ENCODE assay signal across 12 cellular contexts in the genomic region with DNA sequence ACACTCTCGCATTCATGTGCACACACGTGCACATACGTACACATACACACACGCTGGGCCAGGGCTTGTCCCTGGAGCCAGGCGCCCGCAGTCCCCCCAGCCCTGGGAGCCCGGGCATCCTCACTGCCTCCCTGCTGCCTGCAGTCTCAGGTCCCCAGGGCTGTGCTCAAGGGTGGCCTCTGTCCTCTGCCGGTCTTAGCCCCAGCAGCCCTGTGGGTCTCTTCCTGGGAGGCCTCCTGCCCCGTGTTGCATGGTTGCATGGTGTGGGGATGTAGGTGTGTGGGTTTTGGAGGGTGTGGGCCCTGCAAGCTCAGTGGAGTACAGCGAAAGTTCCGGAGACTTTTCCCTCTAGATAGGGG.
A peak's percentile ranks its signal among the peaks of the same experiment; 100 is the strongest.
DNase-seq lines count a peak whose midpoint lies in the region; ATAC-seq, FAIRE-seq and TF ChIP-seq lines count a peak whose summit lies in the region.
"Had no signal": no experiment of that assay in that cellular context is flagged by ENCODE, and none has a peak within 500 bp of the region (broad histone marks: within the 10 kb centered on the region; RNA-seq: fewer than 3 reads in every experiment).

No MANE protein-coding gene starts in this region.

- H3K9me3 ChIP-seq in PC-9 (ENCODE audit: insufficient read depth, low read depth) (no peaks in the 10 kb centered on the region), endothelial cell of umbilical vein (replicated peaks; ENCODE audit: control insufficient read depth, insufficient read depth, low read length) (no peaks in the 10 kb centered on the region)
- H3K9me3 ChIP-seq: gastrocnemius medialis, pancreas had no signal

- CTCF ChIA-PET in PC-9 (lab: Charles Lee) = no interaction called here
- CTCF ChIA-PET in endothelial cell of umbilical vein (lab: Charles Lee) = no interaction called here

- no peaks in the 10 kb centered on the region for H3K36me3 Mint-ChIP-seq in activated T-cell treated with anti-CD3 and anti-CD28 coated beads, Interleukin-2, amount 50 U/mL, for 24 hours (ENCODE audit: low read depth)
- no peaks in the 10 kb centered on the region for H3K36me3 Mint-ChIP-seq in stimulated activated memory B cell treated with anti-CD40 and anti-IgM and Interleukin-4, amounts not matched to agents 10 μg/mL and 1 μg/mL and 100 μg/mL, for 72 hours

- H3K9me2 ChIP-seq in PC-9 (ENCODE audit: insufficient read depth) = no peaks in the 10 kb centered on the region

- no peak for ATAC-seq in stimulated activated memory B cell treated with anti-CD40 and anti-IgM and Interleukin-4, amounts not matched to agents 10 μg/mL and 1 μg/mL and 100 μg/mL, for 72 hours
- ATAC-seq in HG03108 (IDR thresholded peaks at IDR 0.05; ENCODE audit: unreplicated experiment) (no peak), HG03159 (IDR thresholded peaks at IDR 0.05; ENCODE audit: unreplicated experiment) (no peak)

- H4K20me1 ChIP-seq in PC-9 (ENCODE audit: insufficient read depth) (no peaks in the 10 kb centered on the region), endothelial cell of umbilical vein (replicated peaks; ENCODE audit: control insufficient read depth, extremely low read depth, insufficient read depth, low read length) (no peaks in the 10 kb centered on the region)

- no peaks in the 10 kb centered on the region; the same call in 1 of the 2 replicates for H3F3A ChIP-seq in PC-9 (ENCODE audit: insufficient read depth, low read depth)

- H3K4me3 ChIP-seq in PC-9 (no peak overlapping the region), endothelial cell of umbilical vein (replicated peaks in 1 of 3; ENCODE audit: insufficient read depth in 1 of 3, low read depth in 1 of 3, low read length in 3 of 3) (no peak overlapping the region)

- H3K27me3 ChIP-seq in PC-9 (ENCODE audit: insufficient read depth, low read depth) (no peaks in the 10 kb centered on the region), endothelial cell of umbilical vein (ENCODE audit: control insufficient read depth in 2 of 2, insufficient read depth in 2 of 2, low read length in 2 of 2) (no peaks in the 10 kb centered on the region)
- H3K27me3 ChIP-seq: gastrocnemius medialis, pancreas had no signal

- TF ChIP-seq POLR2A in endothelial cell of umbilical vein (IDR thresholded peaks at IDR 0.05; ENCODE audit: low read depth, low read length) = no peak

- no TSS peak for BruUV-seq in PC-9 (replicated peaks; lab: Mats Ljungman, UMichigan)
- BruUV-seq in endothelial cell of umbilical vein (replicated peaks; lab: Mats Ljungman, UMichigan) = no TSS peak

- peak overlapping the region; percentile 86 for H3K4me2 ChIP-seq in PC-9
- no peak overlapping the region for H3K4me2 ChIP-seq in endothelial cell of umbilical vein (ENCODE audit: insufficient read depth, low read length)

- H3K4me1 ChIP-seq in PC-9 (replicated peaks; ENCODE audit: insufficient read depth) = peaks cover 22% of the 10 kb centered on the region
- peaks cover 14% of the 10 kb centered on the region for H3K4me1 ChIP-seq in endothelial cell of umbilical vein (ENCODE audit: control insufficient read depth, extremely low read depth, insufficient read depth, low read length)

- peak overlapping the region; percentile 81 for H3K4me3 Mint-ChIP-seq in activated T-cell treated with anti-CD3 and anti-CD28 coated beads, Interleukin-2, amount 50 U/mL, for 24 hours
- peak overlapping the region; percentile 82 for H3K4me3 Mint-ChIP-seq in stimulated activated memory B cell treated with anti-CD40 and anti-IgM and Interleukin-4, amounts not matched to agents 10 μg/mL and 1 μg/mL and 100 μg/mL, for 72 hours

- H3K27me3 Mint-ChIP-seq in activated T-cell treated with anti-CD3 and anti-CD28 coated beads, Interleukin-2, amount 50 U/mL, for 24 hours = peaks cover 2% of the 10 kb centered on the region
- H3K27me3 Mint-ChIP-seq in stimulated activated memory B cell treated with anti-CD40 and anti-IgM and Interleukin-4, amounts not matched to agents 10 μg/mL and 1 μg/mL and 100 μg/mL, for 72 hours = no peaks in the 10 kb centered on the region

- H3K27ac Mint-ChIP-seq in activated T-cell treated with anti-CD3 and anti-CD28 coated beads, Interleukin-2, amount 50 U/mL, for 24 hours = peak overlapping the region; percentile 89
- peak overlapping the region; percentile 55 for H3K27ac Mint-ChIP-seq in stimulated activated memory B cell treated with anti-CD40 and anti-IgM and Interleukin-4, amounts not matched to agents 10 μg/mL and 1 μg/mL and 100 μg/mL, for 72 hours

- intact Hi-C loops in PC-9 (cut with micrococcal nuclease; ENCODE audit: unreplicated experiment) (loop anchor here (1.0 kb wide), 1 partner anchor 23 kb away; no protein-coding TSS in a partner anchor), endothelial cell of umbilical vein (cut with micrococcal nuclease) (no loop called here)

- dilution Hi-C loops in endothelial cell of umbilical vein (cut with MboI; ENCODE audit: extremely low pct_ligation_motif_present, low sequenced_read_pairs) = no loop called here

- H3K9me3 Mint-ChIP-seq in activated T-cell treated with anti-CD3 and anti-CD28 coated beads, Interleukin-2, amount 50 U/mL, for 24 hours = no peaks in the 10 kb centered on the region
- peaks cover 3% of the 10 kb centered on the region for H3K9me3 Mint-ChIP-seq in stimulated activated memory B cell treated with anti-CD40 and anti-IgM and Interleukin-4, amounts not matched to agents 10 μg/mL and 1 μg/mL and 100 μg/mL, for 72 hours

- TF ChIP-seq CTCF in PC-9 (conservative IDR thresholded peaks at IDR 0.05) = no peak
- TF ChIP-seq CTCF in endothelial cell of umbilical vein (IDR thresholded peaks at IDR 0.05; ENCODE audit: extremely low read depth in 1 of 2, insufficient read depth in 1 of 2, low read depth in 1 of 2, low read length in 2 of 2) = no peak

- H3K9me1 ChIP-seq in endothelial cell of umbilical vein (replicated peaks; ENCODE audit: control insufficient read depth, extremely low read depth, insufficient read depth, low read length) = no peaks in the 10 kb centered on the region

- H3K79me2 ChIP-seq in PC-9 (ENCODE audit: low read depth) = no peaks in the 10 kb centered on the region
- H3K79me2 ChIP-seq in endothelial cell of umbilical vein (ENCODE audit: control insufficient read depth, insufficient read depth, low read length) = no peaks in the 10 kb centered on the region

- no peaks in the 10 kb centered on the region for H3K36me3 ChIP-seq in PC-9 (ENCODE audit: low read depth)
- H3K36me3 ChIP-seq in endothelial cell of umbilical vein (ENCODE audit: control insufficient read depth in 2 of 2, extremely low read depth in 1 of 2, insufficient read depth in 2 of 2, low read length in 2 of 2) = no peaks in the 10 kb centered on the region
- H3K36me3 ChIP-seq: gastrocnemius medialis, pancreas had no signal

- H3K4me1 Mint-ChIP-seq in activated T-cell treated with anti-CD3 and anti-CD28 coated beads, Interleukin-2, amount 50 U/mL, for 24 hours (ENCODE audit: low read depth) = peaks cover 29% of the 10 kb centered on the region
- peaks cover 38% of the 10 kb centered on the region for H3K4me1 Mint-ChIP-seq in stimulated activated memory B cell treated with anti-CD40 and anti-IgM and Interleukin-4, amounts not matched to agents 10 μg/mL and 1 μg/mL and 100 μg/mL, for 72 hours

- POLR2A ChIA-PET in PC-9 (lab: Charles Lee; ENCODE audit: unreplicated experiment) = interaction anchor here (0.5 kb wide), 1 partner anchor 1422 kb away, joined by 4 read pairs; no protein-coding TSS in a partner anchor
- POLR2A ChIA-PET in endothelial cell of umbilical vein (lab: Charles Lee) = no interaction called here

- no peak for FAIRE-seq in endothelial cell of umbilical vein (lab: Jason Lieb, UNC)
- FAIRE-seq in urothelium cell line (lab: Jason Lieb, UNC) = no peak
- FAIRE-seq: pancreas had no signal

- no peak for DNase-seq in activated T-cell treated with anti-CD3 and anti-CD28 coated beads, Interleukin-2, amount 50 U/mL, for 24 hours
- DNase-seq in activated T-cell treated with anti-CD3 and anti-CD28 coated beads for 4 hours = no peak
- DNase-seq in PC-9 = no peak
- DNase-seq in endothelial cell of umbilical vein (ENCODE audit: low read depth, low spot score) = no peak
- no peak for DNase-seq in urothelium cell line (ENCODE audit: low spot score)
- DNase-seq: cortex of kidney, NCI-H1436 treated with DMSO at 0.1 percent for 48 hours had no signal

- H3K9ac ChIP-seq in endothelial cell of umbilical vein (replicated peaks; ENCODE audit: extremely low read depth, insufficient read depth, low read length) = no peak overlapping the region

- no peak overlapping the region for H2AFZ ChIP-seq in PC-9
- H2AFZ ChIP-seq in endothelial cell of umbilical vein (ENCODE audit: low read depth, low read length) = peak overlapping the region; percentile 2

- H3K27ac ChIP-seq in PC-9 (no peak overlapping the region), endothelial cell of umbilical vein (ENCODE audit: insufficient read depth, low read depth, low read length) (no peak overlapping the region)
- H3K27ac ChIP-seq: gastrocnemius medialis had no signal

TF ChIP-seq in endothelial cell of umbilical vein, 7 proteins besides CTCF, POLR2A, EP300 and RAD21:
- TF ChIP-seq MYC (IDR thresholded peaks at IDR 0.05; ENCODE audit: low read depth, low read length) (no peak), FOS (IDR thresholded peaks at IDR 0.05; ENCODE audit: borderline replicate concordance, insufficient read depth, low read length) (no peak), EZH2 (IDR thresholded peaks at IDR 0.05; ENCODE audit: borderline replicate concordance, low read depth, low read length, severe bottlenecking) (no peak)
